1 cellular context compared by ENCODE assay signal in the genomic region with DNA sequence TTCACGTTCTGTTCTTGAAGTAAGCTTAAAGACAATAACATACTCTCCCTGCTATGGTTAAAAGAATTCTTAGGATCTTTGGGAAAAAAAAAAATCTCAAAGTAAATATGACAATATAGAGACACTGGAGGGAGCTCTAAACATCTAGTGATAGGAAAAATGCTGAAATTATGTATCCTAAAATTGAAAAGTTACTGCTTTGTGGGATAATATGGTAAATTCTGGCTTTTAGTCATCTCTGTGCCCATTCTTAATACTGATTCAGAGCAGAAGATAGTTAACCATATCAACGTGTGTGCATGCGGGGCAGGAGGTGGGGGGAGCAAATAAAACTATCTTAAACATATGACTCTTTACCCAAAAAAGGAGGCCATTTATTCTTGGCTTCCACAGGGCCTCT.
TF ChIP-seq lines count a peak whose summit lies in the region.

No MANE protein-coding gene starts in this region.

TF ChIP-seq in HCT116, 20 proteins besides CTCF, POLR2A, EP300 and RAD21:
- TF ChIP-seq, protein P1, sequence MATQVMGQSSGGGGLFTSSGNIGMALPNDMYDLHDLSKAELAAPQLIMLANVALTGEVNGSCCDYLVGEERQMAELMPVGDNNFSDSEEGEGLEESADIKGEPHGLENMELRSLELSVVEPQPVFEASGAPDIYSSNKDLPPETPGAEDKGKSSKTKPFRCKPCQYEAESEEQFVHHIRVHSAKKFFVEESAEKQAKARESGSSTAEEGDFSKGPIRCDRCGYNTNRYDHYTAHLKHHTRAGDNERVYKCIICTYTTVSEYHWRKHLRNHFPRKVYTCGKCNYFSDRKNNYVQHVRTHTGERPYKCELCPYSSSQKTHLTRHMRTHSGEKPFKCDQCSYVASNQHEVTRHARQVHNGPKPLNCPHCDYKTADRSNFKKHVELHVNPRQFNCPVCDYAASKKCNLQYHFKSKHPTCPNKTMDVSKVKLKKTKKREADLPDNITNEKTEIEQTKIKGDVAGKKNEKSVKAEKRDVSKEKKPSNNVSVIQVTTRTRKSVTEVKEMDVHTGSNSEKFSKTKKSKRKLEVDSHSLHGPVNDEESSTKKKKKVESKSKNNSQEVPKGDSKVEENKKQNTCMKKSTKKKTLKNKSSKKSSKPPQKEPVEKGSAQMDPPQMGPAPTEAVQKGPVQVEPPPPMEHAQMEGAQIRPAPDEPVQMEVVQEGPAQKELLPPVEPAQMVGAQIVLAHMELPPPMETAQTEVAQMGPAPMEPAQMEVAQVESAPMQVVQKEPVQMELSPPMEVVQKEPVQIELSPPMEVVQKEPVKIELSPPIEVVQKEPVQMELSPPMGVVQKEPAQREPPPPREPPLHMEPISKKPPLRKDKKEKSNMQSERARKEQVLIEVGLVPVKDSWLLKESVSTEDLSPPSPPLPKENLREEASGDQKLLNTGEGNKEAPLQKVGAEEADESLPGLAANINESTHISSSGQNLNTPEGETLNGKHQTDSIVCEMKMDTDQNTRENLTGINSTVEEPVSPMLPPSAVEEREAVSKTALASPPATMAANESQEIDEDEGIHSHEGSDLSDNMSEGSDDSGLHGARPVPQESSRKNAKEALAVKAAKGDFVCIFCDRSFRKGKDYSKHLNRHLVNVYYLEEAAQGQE (IDR thresholded peaks at IDR 0.05; ENCODE audit: low read depth): no peak
- TF ChIP-seq FOSL1 (IDR thresholded peaks at IDR 0.05; ENCODE audit: low read depth) (no peak), EZH2phosphoT487 (IDR thresholded peaks at IDR 0.05; ENCODE audit: borderline replicate concordance) (no peak), SIN3A (IDR thresholded peaks at IDR 0.05; ENCODE audit: low read depth) (no peak), CEBPB (IDR thresholded peaks at IDR 0.05; ENCODE audit: low read depth) (no peak), ZFX (IDR thresholded peaks at IDR 0.05) (no peak), YY1 (IDR thresholded peaks at IDR 0.05; ENCODE audit: extremely low read depth, insufficient replicate concordance, low read depth, low read length) (no peak), SP1 (IDR thresholded peaks at IDR 0.05; ENCODE audit: low read depth) (no peak), SRF (IDR thresholded peaks at IDR 0.05; ENCODE audit: low read depth) (no peak), POLR2AphosphoS5 (IDR thresholded peaks at IDR 0.05; ENCODE audit: low read depth, low read length) (no peak), CBX3 (IDR thresholded peaks at IDR 0.05; ENCODE audit: low read depth) (no peak)
- TF ChIP-seq, protein P2, sequence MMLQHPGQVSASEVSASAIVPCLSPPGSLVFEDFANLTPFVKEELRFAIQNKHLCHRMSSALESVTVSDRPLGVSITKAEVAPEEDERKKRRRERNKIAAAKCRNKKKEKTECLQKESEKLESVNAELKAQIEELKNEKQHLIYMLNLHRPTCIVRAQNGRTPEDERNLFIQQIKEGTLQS (IDR thresholded peaks at IDR 0.05): no peak
- TF ChIP-seq, protein P3, sequence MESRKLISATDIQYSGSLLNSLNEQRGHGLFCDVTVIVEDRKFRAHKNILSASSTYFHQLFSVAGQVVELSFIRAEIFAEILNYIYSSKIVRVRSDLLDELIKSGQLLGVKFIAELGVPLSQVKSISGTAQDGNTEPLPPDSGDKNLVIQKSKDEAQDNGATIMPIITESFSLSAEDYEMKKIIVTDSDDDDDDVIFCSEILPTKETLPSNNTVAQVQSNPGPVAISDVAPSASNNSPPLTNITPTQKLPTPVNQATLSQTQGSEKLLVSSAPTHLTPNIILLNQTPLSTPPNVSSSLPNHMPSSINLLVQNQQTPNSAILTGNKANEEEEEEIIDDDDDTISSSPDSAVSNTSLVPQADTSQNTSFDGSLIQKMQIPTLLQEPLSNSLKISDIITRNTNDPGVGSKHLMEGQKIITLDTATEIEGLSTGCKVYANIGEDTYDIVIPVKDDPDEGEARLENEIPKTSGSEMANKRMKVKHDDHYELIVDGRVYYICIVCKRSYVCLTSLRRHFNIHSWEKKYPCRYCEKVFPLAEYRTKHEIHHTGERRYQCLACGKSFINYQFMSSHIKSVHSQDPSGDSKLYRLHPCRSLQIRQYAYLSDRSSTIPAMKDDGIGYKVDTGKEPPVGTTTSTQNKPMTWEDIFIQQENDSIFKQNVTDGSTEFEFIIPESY (IDR thresholded peaks at IDR 0.05; ENCODE audit: extremely low read depth, insufficient replicate concordance, low read length): no peak
